Comparison of ENCODE assay signal across 2 cellular contexts in the genomic region with DNA sequence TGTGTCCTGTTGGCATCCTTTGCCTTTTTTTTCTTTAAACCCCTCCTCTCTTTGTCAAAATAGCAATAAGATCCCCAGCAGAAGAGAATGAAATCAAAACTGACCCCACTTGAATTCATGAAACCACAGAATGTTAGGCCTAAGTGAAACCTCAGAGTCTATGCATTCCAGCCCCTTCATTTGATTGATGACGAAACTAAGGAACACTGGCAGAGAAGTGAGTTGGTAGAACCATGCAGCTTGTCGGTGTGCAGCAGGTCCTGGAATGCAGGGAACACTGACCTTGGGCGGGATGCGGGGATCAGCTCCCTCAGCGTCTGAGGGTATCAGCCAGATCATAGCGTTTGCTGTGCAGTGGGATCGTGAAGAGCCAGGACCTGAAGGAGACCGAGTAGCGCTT.
TF ChIP-seq lines count a peak whose summit lies in the region.

No MANE protein-coding gene starts in this region.

TF ChIP-seq in GM23338, 12 proteins besides CTCF, POLR2A, EP300 and RAD21 (continued from another document):
- TF ChIP-seq, protein P1, sequence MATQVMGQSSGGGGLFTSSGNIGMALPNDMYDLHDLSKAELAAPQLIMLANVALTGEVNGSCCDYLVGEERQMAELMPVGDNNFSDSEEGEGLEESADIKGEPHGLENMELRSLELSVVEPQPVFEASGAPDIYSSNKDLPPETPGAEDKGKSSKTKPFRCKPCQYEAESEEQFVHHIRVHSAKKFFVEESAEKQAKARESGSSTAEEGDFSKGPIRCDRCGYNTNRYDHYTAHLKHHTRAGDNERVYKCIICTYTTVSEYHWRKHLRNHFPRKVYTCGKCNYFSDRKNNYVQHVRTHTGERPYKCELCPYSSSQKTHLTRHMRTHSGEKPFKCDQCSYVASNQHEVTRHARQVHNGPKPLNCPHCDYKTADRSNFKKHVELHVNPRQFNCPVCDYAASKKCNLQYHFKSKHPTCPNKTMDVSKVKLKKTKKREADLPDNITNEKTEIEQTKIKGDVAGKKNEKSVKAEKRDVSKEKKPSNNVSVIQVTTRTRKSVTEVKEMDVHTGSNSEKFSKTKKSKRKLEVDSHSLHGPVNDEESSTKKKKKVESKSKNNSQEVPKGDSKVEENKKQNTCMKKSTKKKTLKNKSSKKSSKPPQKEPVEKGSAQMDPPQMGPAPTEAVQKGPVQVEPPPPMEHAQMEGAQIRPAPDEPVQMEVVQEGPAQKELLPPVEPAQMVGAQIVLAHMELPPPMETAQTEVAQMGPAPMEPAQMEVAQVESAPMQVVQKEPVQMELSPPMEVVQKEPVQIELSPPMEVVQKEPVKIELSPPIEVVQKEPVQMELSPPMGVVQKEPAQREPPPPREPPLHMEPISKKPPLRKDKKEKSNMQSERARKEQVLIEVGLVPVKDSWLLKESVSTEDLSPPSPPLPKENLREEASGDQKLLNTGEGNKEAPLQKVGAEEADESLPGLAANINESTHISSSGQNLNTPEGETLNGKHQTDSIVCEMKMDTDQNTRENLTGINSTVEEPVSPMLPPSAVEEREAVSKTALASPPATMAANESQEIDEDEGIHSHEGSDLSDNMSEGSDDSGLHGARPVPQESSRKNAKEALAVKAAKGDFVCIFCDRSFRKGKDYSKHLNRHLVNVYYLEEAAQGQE (IDR thresholded peaks at IDR 0.05; ENCODE audit: unreplicated experiment): no peak
- TF ChIP-seq, protein P2, sequence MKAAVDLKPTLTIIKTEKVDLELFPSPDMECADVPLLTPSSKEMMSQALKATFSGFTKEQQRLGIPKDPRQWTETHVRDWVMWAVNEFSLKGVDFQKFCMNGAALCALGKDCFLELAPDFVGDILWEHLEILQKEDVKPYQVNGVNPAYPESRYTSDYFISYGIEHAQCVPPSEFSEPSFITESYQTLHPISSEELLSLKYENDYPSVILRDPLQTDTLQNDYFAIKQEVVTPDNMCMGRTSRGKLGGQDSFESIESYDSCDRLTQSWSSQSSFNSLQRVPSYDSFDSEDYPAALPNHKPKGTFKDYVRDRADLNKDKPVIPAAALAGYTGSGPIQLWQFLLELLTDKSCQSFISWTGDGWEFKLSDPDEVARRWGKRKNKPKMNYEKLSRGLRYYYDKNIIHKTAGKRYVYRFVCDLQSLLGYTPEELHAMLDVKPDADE (IDR thresholded peaks at IDR 0.05): no peak
- TF ChIP-seq JUNB (IDR thresholded peaks at IDR 0.05; ENCODE audit: unreplicated experiment) (no peak), EZH2 (IDR thresholded peaks at IDR 0.05; ENCODE audit: low read depth, unreplicated experiment) (no peak), POLR2AphosphoS5 (IDR thresholded peaks at IDR 0.05; ENCODE audit: low read depth) (no peak), ZNF114 (CRISPR knock-in tag; IDR thresholded peaks at IDR 0.05) (no peak)
- TF ChIP-seq, protein P3, sequence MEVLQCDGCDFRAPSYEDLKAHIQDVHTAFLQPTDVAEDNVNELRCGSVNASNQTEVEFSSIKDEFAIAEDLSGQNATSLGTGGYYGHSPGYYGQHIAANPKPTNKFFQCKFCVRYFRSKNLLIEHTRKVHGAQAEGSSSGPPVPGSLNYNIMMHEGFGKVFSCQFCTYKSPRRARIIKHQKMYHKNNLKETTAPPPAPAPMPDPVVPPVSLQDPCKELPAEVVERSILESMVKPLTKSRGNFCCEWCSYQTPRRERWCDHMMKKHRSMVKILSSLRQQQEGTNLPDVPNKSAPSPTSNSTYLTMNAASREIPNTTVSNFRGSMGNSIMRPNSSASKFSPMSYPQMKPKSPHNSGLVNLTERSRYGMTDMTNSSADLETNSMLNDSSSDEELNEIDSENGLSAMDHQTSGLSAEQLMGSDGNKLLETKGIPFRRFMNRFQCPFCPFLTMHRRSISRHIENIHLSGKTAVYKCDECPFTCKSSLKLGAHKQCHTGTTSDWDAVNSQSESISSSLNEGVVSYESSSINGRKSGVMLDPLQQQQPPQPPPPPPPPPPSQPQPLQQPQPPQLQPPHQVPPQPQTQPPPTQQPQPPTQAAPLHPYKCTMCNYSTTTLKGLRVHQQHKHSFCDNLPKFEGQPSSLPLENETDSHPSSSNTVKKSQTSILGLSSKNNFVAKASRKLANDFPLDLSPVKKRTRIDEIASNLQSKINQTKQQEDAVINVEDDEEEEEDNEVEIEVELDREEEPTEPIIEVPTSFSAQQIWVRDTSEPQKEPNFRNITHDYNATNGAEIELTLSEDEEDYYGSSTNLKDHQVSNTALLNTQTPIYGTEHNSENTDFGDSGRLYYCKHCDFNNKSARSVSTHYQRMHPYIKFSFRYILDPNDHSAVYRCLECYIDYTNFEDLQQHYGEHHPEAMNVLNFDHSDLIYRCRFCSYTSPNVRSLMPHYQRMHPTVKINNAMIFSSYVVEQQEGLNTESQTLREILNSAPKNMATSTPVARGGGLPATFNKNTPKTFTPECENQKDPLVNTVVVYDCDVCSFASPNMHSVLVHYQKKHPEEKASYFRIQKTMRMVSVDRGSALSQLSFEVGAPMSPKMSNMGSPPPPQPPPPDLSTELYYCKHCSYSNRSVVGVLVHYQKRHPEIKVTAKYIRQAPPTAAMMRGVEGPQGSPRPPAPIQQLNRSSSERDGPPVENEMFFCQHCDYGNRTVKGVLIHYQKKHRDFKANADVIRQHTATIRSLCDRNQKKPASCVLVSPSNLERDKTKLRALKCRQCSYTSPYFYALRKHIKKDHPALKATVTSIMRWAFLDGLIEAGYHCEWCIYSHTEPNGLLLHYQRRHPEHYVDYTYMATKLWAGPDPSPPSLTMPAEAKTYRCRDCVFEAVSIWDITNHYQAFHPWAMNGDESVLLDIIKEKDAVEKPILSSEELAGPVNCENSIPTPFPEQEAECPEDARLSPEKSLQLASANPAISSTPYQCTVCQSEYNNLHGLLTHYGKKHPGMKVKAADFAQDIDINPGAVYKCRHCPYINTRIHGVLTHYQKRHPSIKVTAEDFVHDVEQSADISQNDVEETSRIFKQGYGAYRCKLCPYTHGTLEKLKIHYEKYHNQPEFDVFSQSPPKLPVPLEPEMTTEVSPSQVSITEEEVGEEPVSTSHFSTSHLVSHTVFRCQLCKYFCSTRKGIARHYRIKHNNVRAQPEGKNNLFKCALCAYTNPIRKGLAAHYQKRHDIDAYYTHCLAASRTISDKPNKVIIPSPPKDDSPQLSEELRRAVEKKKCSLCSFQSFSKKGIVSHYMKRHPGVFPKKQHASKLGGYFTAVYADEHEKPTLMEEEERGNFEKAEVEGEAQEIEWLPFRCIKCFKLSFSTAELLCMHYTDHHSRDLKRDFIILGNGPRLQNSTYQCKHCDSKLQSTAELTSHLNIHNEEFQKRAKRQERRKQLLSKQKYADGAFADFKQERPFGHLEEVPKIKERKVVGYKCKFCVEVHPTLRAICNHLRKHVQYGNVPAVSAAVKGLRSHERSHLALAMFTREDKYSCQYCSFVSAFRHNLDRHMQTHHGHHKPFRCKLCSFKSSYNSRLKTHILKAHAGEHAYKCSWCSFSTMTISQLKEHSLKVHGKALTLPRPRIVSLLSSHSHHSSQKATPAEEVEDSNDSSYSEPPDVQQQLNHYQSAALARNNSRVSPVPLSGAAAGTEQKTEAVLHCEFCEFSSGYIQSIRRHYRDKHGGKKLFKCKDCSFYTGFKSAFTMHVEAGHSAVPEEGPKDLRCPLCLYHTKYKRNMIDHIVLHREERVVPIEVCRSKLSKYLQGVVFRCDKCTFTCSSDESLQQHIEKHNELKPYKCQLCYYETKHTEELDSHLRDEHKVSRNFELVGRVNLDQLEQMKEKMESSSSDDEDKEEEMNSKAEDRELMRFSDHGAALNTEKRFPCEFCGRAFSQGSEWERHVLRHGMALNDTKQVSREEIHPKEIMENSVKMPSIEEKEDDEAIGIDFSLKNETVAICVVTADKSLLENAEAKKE (CRISPR knock-in tag; IDR thresholded peaks at IDR 0.05): no peak

TF ChIP-seq in SK-N-SH treated with all-trans-retinoic acid at 6 μM for 48 hours, 23 proteins besides CTCF, POLR2A, EP300 and RAD21 (continued from another document):
- TF ChIP-seq ISL1 (CRISPR knock-in tag; IDR thresholded peaks at IDR 0.05): peak; percentile 45; the same call in 1 of the 2 replicates
